ENCODE assay signal across 8 cellular contexts in the genomic region with DNA sequence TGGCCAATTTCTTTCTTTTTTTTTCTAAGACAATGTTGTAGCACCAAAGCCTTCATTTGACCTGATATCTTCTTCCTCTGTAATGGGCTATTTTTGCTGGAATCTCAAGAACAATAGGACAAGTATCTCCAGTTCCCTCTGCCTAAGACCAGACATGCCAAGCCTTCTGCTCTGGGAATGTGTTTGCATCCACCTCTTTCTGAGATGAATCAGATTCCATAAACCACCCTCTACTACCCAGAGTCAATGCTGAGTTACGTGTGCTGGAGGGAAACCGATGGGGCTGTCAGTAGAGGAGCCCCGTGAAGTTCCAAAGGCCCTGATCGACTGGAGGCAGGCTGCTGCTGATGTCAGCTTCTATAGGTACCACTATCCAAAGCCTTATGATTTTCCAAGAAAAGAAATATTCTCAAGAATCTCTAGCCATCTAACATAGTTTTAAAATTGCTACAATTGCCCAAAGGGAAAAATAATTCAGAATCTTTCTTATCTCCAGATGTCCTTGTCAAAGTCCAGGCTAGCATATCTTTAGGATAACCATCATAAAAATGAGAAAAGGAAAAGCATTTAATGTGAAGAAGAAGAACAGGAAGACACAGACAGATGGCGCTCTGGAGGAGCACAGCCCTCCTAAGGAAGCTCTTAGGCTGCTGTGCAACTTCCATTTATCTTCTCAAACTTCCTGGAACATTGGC.
DNase-seq lines count a peak whose midpoint lies in the region; ATAC-seq and TF ChIP-seq lines count a peak whose summit lies in the region.

No MANE protein-coding gene starts in this region.

- CTCF ChIA-PET in A673 (lab: Charles Lee): interaction anchor here (1.2 kb wide), 1 partner anchor 481 kb away, joined by 5 read pairs; no protein-coding TSS in a partner anchor

- ATAC-seq in GM21723 (IDR thresholded peaks at IDR 0.05; ENCODE audit: unreplicated experiment): no peak
- no peak for ATAC-seq in HG03442 (IDR thresholded peaks at IDR 0.05; ENCODE audit: unreplicated experiment)

- H3K27ac ChIP-seq in A673 (ENCODE audit: low read depth, low read length, poor library complexity, severe bottlenecking) (no peak overlapping the region), brain microvascular endothelial cell (no peak overlapping the region)

- no peaks in the 10 kb centered on the region for H3K9me3 ChIP-seq in A673 (ENCODE audit: low read depth, low read length, poor library complexity, severe bottlenecking)

- POLR2A ChIA-PET in A673 (lab: Charles Lee; ENCODE audit: low non-redundant PET): no interaction called here

- H3K4me1 ChIP-seq in A673 (ENCODE audit: insufficient read depth, low read length, poor library complexity, severe bottlenecking): no peaks in the 10 kb centered on the region

- BruUV-seq in A673 (replicated peaks; lab: Mats Ljungman, UMichigan): no TSS peak

- H3K27me3 ChIP-seq in A673 (replicated peaks; ENCODE audit: insufficient read depth, low read depth, low read length, poor library complexity) (peaks cover 79% of the 10 kb centered on the region), GM06990 (replicated peaks; ENCODE audit: control insufficient read depth, insufficient read depth, low read length) (no peaks in the 10 kb centered on the region), brain microvascular endothelial cell (replicated peaks) (no peaks in the 10 kb centered on the region)

- DNase-seq in A673 (ENCODE audit: low spot score) (peak; percentile 49), GM06990 (ENCODE audit: extremely low read depth, insufficient read length) (no peak), NCI-H2196 treated with DMSO at 0.1 percent for 48 hours (lab: John Stamatoyannopoulos, UW; ENCODE audit: unreplicated experiment) (peak; percentile 45), brain microvascular endothelial cell (peak; percentile 49), medulla oblongata (ENCODE audit: extremely low spot score) (peak; percentile 49), middle frontal gyrus (ENCODE audit: extremely low spot score, low spot score) (no peak)

- H3K4me3 ChIP-seq in A673 (ENCODE audit: low read depth, low read length, poor library complexity, severe bottlenecking) (no peak overlapping the region), GM06990 (replicated peaks; ENCODE audit: low read depth, low read length) (no peak overlapping the region), brain microvascular endothelial cell (ENCODE audit: low read depth, low read length) (no peak overlapping the region)

- in situ Hi-C loops in brain microvascular endothelial cell (cut with HindIII; ENCODE audit: low pct_ligation_motif_present, low sequenced_read_pairs): no loop called here

- H3K36me3 ChIP-seq in A673 (ENCODE audit: insufficient read depth, low read length, poor library complexity, severe bottlenecking): no peaks in the 10 kb centered on the region
- no peaks in the 10 kb centered on the region for H3K36me3 ChIP-seq in GM06990 (ENCODE audit: control insufficient read depth, insufficient read depth, low read length)
- H3K36me3 ChIP-seq in brain microvascular endothelial cell (replicated peaks): no peaks in the 10 kb centered on the region

- intact Hi-C loops in A673 (cut with micrococcal nuclease; ENCODE audit: unreplicated experiment): loop anchor here (2.0 to 5.0 kb wide), 2 partner anchors 230 to 482 kb away; no protein-coding TSS in a partner anchor

- TF ChIP-seq CTCF in A673 (conservative IDR thresholded peaks at IDR 0.05; ENCODE audit: low read depth, low read length) (peak; percentile 65), GM06990 (IDR thresholded peaks at IDR 0.05; ENCODE audit: insufficient read depth, low read length, poor library complexity, severe bottlenecking) (peak; percentile 57), brain microvascular endothelial cell (IDR thresholded peaks at IDR 0.05; ENCODE audit: low read depth, low read length, missing control alignments) (peak; percentile 76)

Comparison
In these comparisons a context has a peak if more than half of its experiments do, and no peak if none do; other contexts are left out.
1. DNase-seq: peak in A673 (single experiment), NCI-H2196 treated with DMSO at 0.1 percent for 48 hours (single experiment), brain microvascular endothelial cell (single experiment) and medulla oblongata (single experiment); none in GM06990 (single experiment) and middle frontal gyrus (single experiment).
2. Peak in every context shown above with its lines, with median percentiles within 50 percentile points of each other: CTCF ChIP-seq.